In the genomic region with DNA sequence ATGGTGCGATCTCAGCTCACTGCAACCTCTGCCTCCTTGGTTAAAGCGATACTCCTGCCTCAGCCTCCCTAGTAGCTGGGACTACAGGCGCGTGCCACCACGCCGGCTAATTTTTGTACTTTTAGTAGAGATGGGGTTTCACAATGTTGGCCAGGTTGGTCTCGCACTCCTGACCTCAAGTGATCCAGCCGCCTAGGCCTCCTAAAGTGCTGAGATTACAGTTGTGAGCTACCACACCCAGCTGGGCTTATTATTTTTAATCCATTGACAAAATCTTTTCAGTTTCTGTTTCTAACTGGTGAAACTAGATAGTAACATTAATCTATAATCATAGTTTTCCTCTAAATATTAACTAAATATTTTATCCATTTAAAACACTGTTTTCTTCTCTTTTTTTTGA, we compare ENCODE assay signal across 29 cellular contexts. TPM values are rescaled to one million over a fixed set of nuclear protein-coding genes. Genes with fewer than 3 reads are reported as not detected.
DNase-seq lines count a peak whose midpoint lies in the region; ATAC-seq and TF ChIP-seq lines count a peak whose summit lies in the region.
"Had no signal": no experiment of that assay in that cellular context is flagged by ENCODE, and none has a peak within 500 bp of the region (broad histone marks: within the 10 kb centered on the region; RNA-seq: fewer than 3 reads in every experiment).

No MANE protein-coding gene starts in this region.

- peak overlapping the region in 11 of 12 donors; percentile 15 to 67 (median 50) for H3K27ac ChIP-seq in heart left ventricle
- peak overlapping the region; percentile 2 to 60 (median 20) for H3K27ac ChIP-seq in esophagus muscularis mucosa (replicated peaks in 1 of 4)
- peak overlapping the region; percentile 36 to 90 (median 61) for H3K27ac ChIP-seq in tibial nerve
- H3K27ac ChIP-seq: PC-9, uterus had no signal

- 87 to 95% (median 92%) methylated on average over 8 of the region's 8 CpGs for WGBS in heart left ventricle, 4 donors
- 96% methylated on average over 8 of the region's 8 CpGs for WGBS in esophagus muscularis mucosa
- 85 to 88% methylated on average over 8 of the region's 8 CpGs for WGBS in tibial nerve, 2 donors

- ATAC-seq in heart left ventricle: no peak
- ATAC-seq in left ventricle myocardium superior: no peak
- no peak for ATAC-seq in GM21390 (IDR thresholded peaks at IDR 0.05; ENCODE audit: unreplicated experiment)
- ATAC-seq: activated CD4-positive, alpha-beta T cell treated with anti-CD3 and anti-CD28 coated beads for 36 hours; activated CD8-positive, alpha-beta T cell treated with anti-CD3 and anti-CD28 coated beads, Interleukin-2, amount 10 ng/mL, durations not matched to agents 7 days and 5 days; naive thymus-derived CD8-positive, alpha-beta T cell had no signal

- no TSS peak for BruUV-seq in Caco-2 (replicated peaks; lab: Mats Ljungman, UMichigan)

- no peak for TF ChIP-seq CTCF in heart left ventricle (IDR thresholded peaks at IDR 0.05)
- no peak for TF ChIP-seq CTCF in esophagus muscularis mucosa (IDR thresholded peaks at IDR 0.05)
- TF ChIP-seq CTCF in progenitor cell of endocrine pancreas (IDR thresholded peaks at IDR 0.05; ENCODE audit: unreplicated experiment): no peak
- TF ChIP-seq CTCF in tibial nerve (IDR thresholded peaks at IDR 0.05): no peak
- TF ChIP-seq CTCF in Caco-2 (IDR thresholded peaks at IDR 0.05; ENCODE audit: insufficient read depth in 1 of 2, low read depth in 1 of 2, low read length in 1 of 2, severe bottlenecking in 1 of 2, unreplicated experiment in 1 of 2): no peak

- no peak overlapping the region for H3K4me3 Mint-ChIP-seq in progenitor cell of endocrine pancreas (ENCODE audit: low read depth)
- H3K4me3 Mint-ChIP-seq in Caco-2 (ENCODE audit: unreplicated experiment): no peak overlapping the region
- H3K4me3 Mint-ChIP-seq: activated CD4-positive, alpha-beta T cell treated with anti-CD3 and anti-CD28 coated beads for 36 hours; activated CD8-positive, alpha-beta T cell treated with anti-CD3 and anti-CD28 coated beads, Interleukin-2, amount 10 ng/mL, durations not matched to agents 7 days and 5 days; activated naive CD8-positive, alpha-beta T cell treated with anti-CD3 and anti-CD28 coated beads, Interleukin-2, amount 10 ng/mL, durations not matched to agents 7 days and 5 days; CD4-positive, alpha-beta memory T cell; naive thymus-derived CD8-positive, alpha-beta T cell had no signal

- H3K27me3 Mint-ChIP-seq in progenitor cell of endocrine pancreas: no peaks in the 10 kb centered on the region
- H3K27me3 Mint-ChIP-seq in Caco-2 (ENCODE audit: insufficient read depth, unreplicated experiment): no peaks in the 10 kb centered on the region
- H3K27me3 Mint-ChIP-seq: activated CD4-positive, alpha-beta T cell treated with anti-CD3 and anti-CD28 coated beads for 36 hours; CD4-positive, alpha-beta memory T cell; naive thymus-derived CD8-positive, alpha-beta T cell had no signal

- peak overlapping the region; percentile 77 for H3K27ac Mint-ChIP-seq in progenitor cell of endocrine pancreas
- no peak overlapping the region for H3K27ac Mint-ChIP-seq in Caco-2 (ENCODE audit: unreplicated experiment)
- H3K27ac Mint-ChIP-seq: activated CD4-positive, alpha-beta T cell treated with anti-CD3 and anti-CD28 coated beads for 36 hours; activated CD8-positive, alpha-beta T cell treated with anti-CD3 and anti-CD28 coated beads, Interleukin-2, amount 10 ng/mL, durations not matched to agents 7 days and 5 days; activated naive CD8-positive, alpha-beta T cell treated with anti-CD3 and anti-CD28 coated beads, Interleukin-2, amount 10 ng/mL, durations not matched to agents 7 days and 5 days had no signal

- H3K9me3 ChIP-seq in heart left ventricle: no peaks in the 10 kb centered on the region
- no peaks in the 10 kb centered on the region for H3K9me3 ChIP-seq in esophagus muscularis mucosa
- H3K9me3 ChIP-seq in tibial nerve: no peaks in the 10 kb centered on the region
- H3K9me3 ChIP-seq in Caco-2: no peaks in the 10 kb centered on the region
- H3K9me3 ChIP-seq: uterus had no signal

- H3K4me1 ChIP-seq in heart left ventricle (peaks cover 0 to 56% (median 31%) of the 10 kb centered on the region in 12 donors), esophagus muscularis mucosa (peaks cover 21 to 46% (median 42%) of the 10 kb centered on the region in 4 donors), tibial nerve (peaks cover 0 to 36% (median 15%) of the 10 kb centered on the region in 4 donors), Caco-2 (no peaks in the 10 kb centered on the region)
- H3K4me1 ChIP-seq: uterus had no signal

- H3K4me1 Mint-ChIP-seq in progenitor cell of endocrine pancreas (ENCODE audit: low read depth): peaks cover 6% of the 10 kb centered on the region
- no peaks in the 10 kb centered on the region for H3K4me1 Mint-ChIP-seq in Caco-2 (ENCODE audit: low read depth, unreplicated experiment)

- CTCF ChIA-PET in Caco-2 (lab: Charles Lee): interaction anchor here (0.6 to 1.5 kb wide), 3 partner anchors 37 to 60 kb away, joined by 3 to 5 read pairs (median 3); no protein-coding TSS in a partner anchor

- no peak for TF ChIP-seq EP300 in esophagus muscularis mucosa (IDR thresholded peaks at IDR 0.05)
- no peak for TF ChIP-seq EP300 in tibial nerve (IDR thresholded peaks at IDR 0.05)

- H3K9me3 Mint-ChIP-seq in progenitor cell of endocrine pancreas (ENCODE audit: low read depth) (no peaks in the 10 kb centered on the region), Caco-2 (ENCODE audit: unreplicated experiment) (no peaks in the 10 kb centered on the region)
- H3K9me3 Mint-ChIP-seq: activated naive CD8-positive, alpha-beta T cell treated with anti-CD3 and anti-CD28 coated beads, Interleukin-2, amount 10 ng/mL, durations not matched to agents 7 days and 5 days; CD4-positive, alpha-beta memory T cell; naive thymus-derived CD8-positive, alpha-beta T cell had no signal

- DNase-seq in heart left ventricle (peak in 1 of 5 donors; percentile 1), left ventricle myocardium superior (no peak), esophagus muscularis mucosa (ENCODE audit: extremely low spot score) (no peak), progenitor cell of endocrine pancreas (ENCODE audit: low spot score, unreplicated experiment) (no peak), tibial nerve (ENCODE audit: low spot score in 2 of 2) (no peak), Caco-2 (no peak)
- no peak for DNase-seq in activated T-cell treated with anti-CD3 and anti-CD28 coated beads, Interleukin-2, amount 50 U/mL, for 48 hours
- DNase-seq: activated CD4-positive, alpha-beta T cell treated with anti-CD3 and anti-CD28 coated beads for 36 hours; activated CD8-positive, alpha-beta T cell treated with anti-CD3 and anti-CD28 coated beads, Interleukin-2, amount 10 ng/mL, durations not matched to agents 7 days and 5 days; activated naive CD8-positive, alpha-beta T cell treated with anti-CD3 and anti-CD28 coated beads, Interleukin-2, amount 10 ng/mL, durations not matched to agents 7 days and 5 days; CD4-positive, alpha-beta memory T cell; cerebellar nuclear complex; DMS 273 treated with DMSO at 0.1 percent for 48 hours; EL; H7; kidney glomerular epithelial cell; naive thymus-derived CD8-positive, alpha-beta T cell; NCI-H1694; NCI-H2171 treated with DMSO at 0.1 percent for 48 hours; NCI-H524 treated with DMSO at 0.1 percent for 48 hours; NK-92 treated with Interleukin-12 subunit alpha and Interleukin-12 subunit beta, amount 100 ng/mL, for 24 hours; PC-9; retina; SIG-M5; stimulated activated CD4-positive, alpha-beta T cell treated with anti-CD3 and anti-CD28 coated beads, Interleukin-2, amount 100 ng/mL, for 48 hours; uterus had no signal

- H3K36me3 Mint-ChIP-seq in progenitor cell of endocrine pancreas (ENCODE audit: insufficient read depth) (peaks cover 2% of the 10 kb centered on the region), Caco-2 (ENCODE audit: insufficient read depth, unreplicated experiment) (peaks cover 3% of the 10 kb centered on the region)

- peaks cover 0 to 4% (median 0%) of the 10 kb centered on the region in 9 donors for H3K36me3 ChIP-seq in heart left ventricle
- H3K36me3 ChIP-seq in esophagus muscularis mucosa: peaks cover 0 to 10% (median 0%) of the 10 kb centered on the region in 4 donors
- H3K36me3 ChIP-seq in tibial nerve: no peaks in the 10 kb centered on the region
- no peaks in the 10 kb centered on the region for H3K36me3 ChIP-seq in Caco-2 (ENCODE audit: control insufficient read depth, insufficient read depth, low read length)
- H3K36me3 ChIP-seq: uterus had no signal

- intact Hi-C loops in heart left ventricle (cut with DNase I) (loop anchor here in 1 of 10 donors (10.0 kb wide), 1 partner anchor 104 kb away; no protein-coding TSS in a partner anchor), left ventricle myocardium superior (cut with micrococcal nuclease) (no loop called here), esophagus muscularis mucosa (cut with DNase I) (no loop called here), Caco-2 (cut with micrococcal nuclease; ENCODE audit: unreplicated experiment) (no loop called here)

- POLR2A ChIA-PET in Caco-2 (lab: Charles Lee): no interaction called here

- TF ChIP-seq POLR2A in heart left ventricle (IDR thresholded peaks at IDR 0.05) (no peak), esophagus muscularis mucosa (IDR thresholded peaks at IDR 0.05; ENCODE audit: low read depth) (no peak), tibial nerve (IDR thresholded peaks at IDR 0.05) (no peak)

- no peak overlapping the region for H3K4me3 ChIP-seq in heart left ventricle
- H3K4me3 ChIP-seq in esophagus muscularis mucosa: no peak overlapping the region
- H3K4me3 ChIP-seq in tibial nerve: no peak overlapping the region
- no peak overlapping the region for H3K4me3 ChIP-seq in Caco-2 (ENCODE audit: low read depth, low read length)
- H3K4me3 ChIP-seq: PC-9, uterus had no signal

- H3K27me3 ChIP-seq in heart left ventricle (no peaks in the 10 kb centered on the region), esophagus muscularis mucosa (no peaks in the 10 kb centered on the region), tibial nerve (no peaks in the 10 kb centered on the region), Caco-2 (replicated peaks; ENCODE audit: control insufficient read depth, insufficient read depth, low read length) (no peaks in the 10 kb centered on the region)
- H3K27me3 ChIP-seq: uterus had no signal

RNA-seq across cellular contexts. Expression of gene FAM234A, which starts 5.9 kb away (rescaled TPM):
- total RNA-seq in heart left ventricle: 100 to 1,000 TPM; 132 to 201 (median 148) TPM
- 100 to 1,000 TPM; 110 to 124 TPM for polyA plus RNA-seq in heart left ventricle
- total RNA-seq in left ventricle myocardium superior: 143 TPM
- 100 to 1,000 TPM in 1 of 4 donors, 10 to 100 TPM in 3; 61.0 to 129 (median 78.1) TPM for total RNA-seq in esophagus muscularis mucosa
- 127 and 129 TPM in 2 replicates for total RNA-seq in progenitor cell of endocrine pancreas
- total RNA-seq in tibial nerve: 100 to 1,000 TPM in 2 of 4 donors, 10 to 100 TPM in 2; 73.5 to 192 (median 99.0) TPM
- 71.7 and 77.7 TPM in 2 replicates for total RNA-seq in Caco-2 (2022)

RNA-seq across cellular contexts. Expression of gene LUC7L, which starts 11.3 kb away (rescaled TPM):
- total RNA-seq in heart left ventricle: 10 to 100 TPM; 12.5 to 26.8 (median 19.4) TPM
- polyA plus RNA-seq in heart left ventricle: 10 to 100 TPM; 17.7 to 47.5 TPM
- total RNA-seq in left ventricle myocardium superior: 25.4 TPM
- total RNA-seq in esophagus muscularis mucosa: 10 to 100 TPM; 34.8 to 60.6 (median 50.2) TPM
- total RNA-seq in progenitor cell of endocrine pancreas: 229 and 230 TPM in 2 replicates
- total RNA-seq in tibial nerve: 100 to 1,000 TPM; 109 to 180 (median 123) TPM
- total RNA-seq in Caco-2 (2022): 80.7 and 86.1 TPM in 2 replicates

RNA-seq across cellular contexts. Expression of gene RGS11, which starts 35.2 kb away (rescaled TPM):
- 10 to 100 TPM in 5 of 9 donors, 1 to 10 TPM in 4; 4.9 to 19.5 (median 11.8) TPM for total RNA-seq in heart left ventricle
- 10 to 100 TPM in 1 of 2 donors, 1 to 10 TPM in 1; 1.1 to 12.1 TPM for polyA plus RNA-seq in heart left ventricle
- 14.8 TPM for total RNA-seq in left ventricle myocardium superior
- 10 to 100 TPM in 2 of 4 donors, 1 to 10 TPM in 2; 7.1 to 18.2 (median 11.0) TPM for total RNA-seq in esophagus muscularis mucosa
- total RNA-seq in progenitor cell of endocrine pancreas: 2.4 TPM in 2 replicates
- 10 to 100 TPM; 20.8 to 59.0 (median 29.7) TPM for total RNA-seq in tibial nerve
- 5.3 and 8.9 TPM in 2 replicates for total RNA-seq in Caco-2 (2022)
- total RNA-seq: activated CD8-positive, alpha-beta T cell treated with anti-CD3 and anti-CD28 coated beads, Interleukin-2, amount 10 ng/mL, durations not matched to agents 7 days and 5 days; activated naive CD8-positive, alpha-beta T cell treated with anti-CD3 and anti-CD28 coated beads, Interleukin-2, amount 10 ng/mL, durations not matched to agents 7 days and 5 days; naive thymus-derived CD8-positive, alpha-beta T cell; PC-9 had no signal
- polyA plus RNA-seq: CD4-positive, alpha-beta memory T cell; naive thymus-derived CD8-positive, alpha-beta T cell had no signal

RNA-seq across cellular contexts. Expression of gene ARHGDIG, which starts 39.8 kb away (rescaled TPM):
- total RNA-seq in heart left ventricle (10 to 100 TPM in 3 of 9 donors, 1 to 10 TPM in 6; 5.5 to 19.2 (median 8.2) TPM), left ventricle myocardium superior (14.9 TPM), esophagus muscularis mucosa (1 to 10 TPM in 3 of 4 donors, under 1 TPM in 1; 0.80 to 4.8 (median 3.0) TPM), progenitor cell of endocrine pancreas (6.0 and 6.5 TPM in 2 replicates), tibial nerve (not detected), Caco-2 (2022) (1.9 and 2.1 TPM in 2 replicates)
- 10 to 100 TPM in 1 of 2 donors, under 1 TPM in 1; 0.26 to 11.4 TPM for polyA plus RNA-seq in heart left ventricle
- total RNA-seq: activated CD4-positive, alpha-beta T cell treated with anti-CD3 and anti-CD28 coated beads for 36 hours; activated CD8-positive, alpha-beta T cell treated with anti-CD3 and anti-CD28 coated beads, Interleukin-2, amount 10 ng/mL, durations not matched to agents 7 days and 5 days; activated naive CD8-positive, alpha-beta T cell treated with anti-CD3 and anti-CD28 coated beads, Interleukin-2, amount 10 ng/mL, durations not matched to agents 7 days and 5 days; osteoblast; PC-9 had no signal
- polyA plus RNA-seq: CD4-positive, alpha-beta memory T cell; naive thymus-derived CD8-positive, alpha-beta T cell had no signal

RNA-seq across cellular contexts. Expression of gene PDIA2, which starts 42.4 kb away (rescaled TPM):
- total RNA-seq in heart left ventricle (1 to 10 TPM in 8 of 9 donors, under 1 TPM in 1; 0.98 to 9.3 (median 5.1) TPM), left ventricle myocardium superior (2.6 TPM), esophagus muscularis mucosa (1 to 10 TPM in 2 of 4 donors, under 1 TPM in 1, not detected in 1; 0.23 to 1.2 (median 1.0) TPM), progenitor cell of endocrine pancreas (3.8 TPM in 2 replicates), tibial nerve (1 to 10 TPM; 3.3 to 8.8 (median 3.7) TPM), Caco-2 (2022) (0.28 and 0.41 TPM in 2 replicates)
- polyA plus RNA-seq in heart left ventricle: 1 to 10 TPM in 1 of 2 donors, under 1 TPM in 1; 0.17 to 1.7 TPM
- total RNA-seq: activated CD4-positive, alpha-beta T cell treated with anti-CD3 and anti-CD28 coated beads for 36 hours; activated CD8-positive, alpha-beta T cell treated with anti-CD3 and anti-CD28 coated beads, Interleukin-2, amount 10 ng/mL, durations not matched to agents 7 days and 5 days; CD4-positive, alpha-beta memory T cell; endothelial cell of umbilical vein; osteoblast; PC-9 had no signal
- polyA plus RNA-seq: CD4-positive, alpha-beta memory T cell; naive thymus-derived CD8-positive, alpha-beta T cell had no signal
